In genomic region chr1:182142621-182143020, GRCh38 we compare ENCODE assay signal across 20 cellular contexts.
DNase-seq lines count a peak whose midpoint lies in the region; ATAC-seq, FAIRE-seq and TF ChIP-seq lines count a peak whose summit lies in the region.
"Had no signal": no experiment of that assay in that cellular context is flagged by ENCODE, and none has a peak within 500 bp of the region (broad histone marks: within the 10 kb centered on the region; RNA-seq: fewer than 3 reads in every experiment).

No MANE protein-coding gene starts in this region.

- H4K5ac ChIP-seq in H1 (ENCODE audit: insufficient read length, low read depth, low read length), result no peak overlapping the region

- POLR2A ChIA-PET in MCF 10A (lab: Yijun Ruan, JAX) (interaction anchor here (0.7 to 9.7 kb wide), 24 partner anchors 10 to 447 kb away, joined by 3 to 321 read pairs (median 11); partner anchors contain the start of gene RNASEL), H1 (lab: Charles Lee; ENCODE audit: partially characterized antibody) (interaction anchor here (0.8 to 2.5 kb wide), 4 partner anchors 58 to 253 kb away, joined by 4 to 17 read pairs (median 7); partner anchors contain the start of gene GLUL)

- H3K4me3 Mint-ChIP-seq in MCF 10A (ENCODE audit: unreplicated experiment), result no peak overlapping the region
- H3K4me3 Mint-ChIP-seq: activated B cell treated with CpG ODN at 0.5 μM for 24 hours; activated CD4-positive, alpha-beta T cell treated with anti-CD3 and anti-CD28 coated beads, Interleukin-2, amount 10 ng/mL, durations not matched to agents 7 days and 5 days; activated naive CD4-positive, alpha-beta T cell treated with anti-CD3 and anti-CD28 coated beads, Interleukin-2, amount 50 U/mL, for 24 hours; HFFc6; mesothelial cell of epicardium; naive B cell had no signal

- BruUV-seq in MCF 10A (replicated peaks; lab: Mats Ljungman, UMichigan) (no TSS peak), mammary epithelial cell (replicated peaks; lab: Mats Ljungman, UMichigan) (no TSS peak)

- 100% methylated on average over 1 of the region's 4 CpGs for WGBS in mammary epithelial cell (ENCODE audit: low coverage, missing lambda C conversion rate)
- WGBS in H1 (ENCODE audit: extremely low coverage in 1 of 2, insufficient coverage in 1 of 2, insufficient read length in 1 of 2, insufficient replicate concordance in 2 of 2, low coverage in 1 of 2, low lambda C conversion rate in 2 of 2, missing lambda C conversion rate in 1 of 2), 2 experiments, result 62% methylated on average over 4 of the region's 4 CpGs; no CpG with 5 or more reads in 1 of the 2 experiments
- WGBS in ovary, 3 donors, result 79 to 89% (median 80%) methylated on average over 4 of the region's 4 CpGs

- H3K4me2 ChIP-seq in mammary epithelial cell (ENCODE audit: insufficient read depth, low read depth, low read length) (no peak overlapping the region), H1 (ENCODE audit: insufficient read depth in 1 of 2, low read depth in 2 of 2, low read length in 2 of 2) (no peak overlapping the region)
- H3K4me2 ChIP-seq: smooth muscle cell had no signal

- H3K79me2 ChIP-seq in mammary epithelial cell (ENCODE audit: insufficient read depth, low read length) (no peaks in the 10 kb centered on the region), H1 (ENCODE audit: control insufficient read depth in 1 of 2, insufficient read depth in 2 of 2, low read length in 2 of 2) (no peaks in the 10 kb centered on the region)

- no peak for TF ChIP-seq RAD21 in H1 (IDR thresholded peaks at IDR 0.05 in 1 of 2, conservative IDR thresholded peaks at IDR 0.05 in 1 of 2; ENCODE audit: low read depth in 2 of 2, low read length in 2 of 2)

- H3K27ac Mint-ChIP-seq in MCF 10A (ENCODE audit: low read depth, unreplicated experiment), result peak overlapping the region; percentile 97
- H3K27ac Mint-ChIP-seq: activated B cell treated with CpG ODN at 0.5 μM for 24 hours; activated naive CD4-positive, alpha-beta T cell treated with anti-CD3 and anti-CD28 coated beads, Interleukin-2, amount 50 U/mL, for 24 hours had no signal

- DNase-seq in MCF 10A (ENCODE audit: unreplicated experiment), result no peak
- DNase-seq in mammary epithelial cell, result no peak
- DNase-seq in H1 (ENCODE audit: low read depth in 1 of 2, low spot score in 2 of 2), result no peak
- DNase-seq in ovary, result no peak
- no peak for DNase-seq in vagina (ENCODE audit: extremely low spot score in 2 of 2)
- DNase-seq in stimulated activated CD8-positive, alpha-beta memory T cell treated with anti-CD3 and anti-CD28 coated beads, Interleukin-4, amount 100 ng/mL, for 48 hours, result no peak
- no peak for DNase-seq in GM19239 (ENCODE audit: insufficient read length, low spot score)

- ATAC-seq in HG03439 (IDR thresholded peaks at IDR 0.05; ENCODE audit: unreplicated experiment), result no peak

- TF ChIP-seq EP300 in H1 (IDR thresholded peaks at IDR 0.05; ENCODE audit: borderline replicate concordance in 1 of 2, low read depth in 2 of 2, low read length in 2 of 2) (no peak), ovary (IDR thresholded peaks at IDR 0.05) (no peak)

- TF ChIP-seq CTCF in MCF 10A (IDR thresholded peaks at IDR 0.05; ENCODE audit: unreplicated experiment) (no peak), mammary epithelial cell (conservative IDR thresholded peaks at IDR 0.05 in 1 of 2, IDR thresholded peaks at IDR 0.05 in 1 of 2; ENCODE audit: extremely low read depth in 1 of 2, insufficient read depth in 1 of 2, low read depth in 1 of 2, low read length in 2 of 2) (no peak), H1 (IDR thresholded peaks at IDR 0.05; ENCODE audit: control extremely low read depth in 1 of 3, insufficient read depth in 1 of 3, low read depth in 1 of 3, low read length in 3 of 3) (no peak), ovary (IDR thresholded peaks at IDR 0.05) (no peak), vagina (IDR thresholded peaks at IDR 0.05) (no peak)

- CTCF ChIA-PET in MCF 10A (lab: Yijun Ruan, JAX), result interaction anchor here (0.6 to 11.8 kb wide), 59 partner anchors 10 to 887 kb away, joined by 3 to 353 read pairs (median 7); partner anchors contain the start of genes GLUL, RNASEL and TEDDM1
- CTCF ChIA-PET in mammary epithelial cell (lab: Charles Lee; ENCODE audit: low non-redundant PET), result interaction anchor here (0.6 to 3.1 kb wide), 7 partner anchors 48 to 262 kb away, joined by 3 to 38 read pairs (median 8); no protein-coding TSS in a partner anchor
- CTCF ChIA-PET in H1 (lab: Charles Lee; ENCODE audit: partially characterized antibody), result interaction anchor here (0.5 to 7.9 kb wide), 51 partner anchors 10 to 1303 kb away, joined by 3 to 107 read pairs (median 5); partner anchors contain the start of gene TEDDM1

- no peak overlapping the region for H3K56ac ChIP-seq in H1 (replicated peaks; ENCODE audit: insufficient read length, low read depth, low read length)

- H3K27ac ChIP-seq in mammary epithelial cell (ENCODE audit: insufficient read depth, low read depth, low read length), result no peak overlapping the region
- no peak overlapping the region for H3K27ac ChIP-seq in H1 (ENCODE audit: low read depth, low read length)
- H3K27ac ChIP-seq in ovary, result peak overlapping the region; percentile 32 to 91
- peak overlapping the region; percentile 96 for H3K27ac ChIP-seq in vagina
- H3K27ac ChIP-seq: 22Rv1, C4-2B had no signal

- H2BK5ac ChIP-seq in H1 (ENCODE audit: low read depth, low read length), result no peak overlapping the region

- H3K4ac ChIP-seq in H1 (replicated peaks; ENCODE audit: insufficient read length, low read depth, low read length), result no peak overlapping the region

- H3K36me3 ChIP-seq in mammary epithelial cell (ENCODE audit: insufficient read depth, low read length) (no peaks in the 10 kb centered on the region), H1 (ENCODE audit: control insufficient read depth in 2 of 4, insufficient read depth in 4 of 4, low read length in 3 of 4) (no peaks in the 10 kb centered on the region), ovary (no peaks in the 10 kb centered on the region), vagina (no peaks in the 10 kb centered on the region)
- H3K36me3 ChIP-seq: colonic mucosa, pancreas, tibial artery had no signal

- H3K9me3 Mint-ChIP-seq in MCF 10A (ENCODE audit: unreplicated experiment), result no peaks in the 10 kb centered on the region
- H3K9me3 Mint-ChIP-seq: activated B cell treated with CpG ODN at 0.5 μM for 24 hours; activated CD4-positive, alpha-beta T cell treated with anti-CD3 and anti-CD28 coated beads, Interleukin-2, amount 10 ng/mL, durations not matched to agents 7 days and 5 days; activated naive CD4-positive, alpha-beta T cell treated with anti-CD3 and anti-CD28 coated beads, Interleukin-2, amount 50 U/mL, for 24 hours; HFFc6; mesothelial cell of epicardium; naive B cell had no signal

- H3K36me3 Mint-ChIP-seq in MCF 10A (ENCODE audit: insufficient read depth, unreplicated experiment), result no peaks in the 10 kb centered on the region
- H3K36me3 Mint-ChIP-seq: activated naive CD4-positive, alpha-beta T cell treated with anti-CD3 and anti-CD28 coated beads, Interleukin-2, amount 50 U/mL, for 24 hours; mesothelial cell of epicardium; naive B cell had no signal

- H2BK12ac ChIP-seq in H1 (ENCODE audit: low read depth, low read length), result no peak overlapping the region

- 0 out of 2 replicates have a peak overlapping the region, but pooled peaks have one; percentile 25 for H2AK5ac ChIP-seq in H1 (ENCODE audit: low read depth, low read length)

- no peak overlapping the region for H3K14ac ChIP-seq in H1 (ENCODE audit: insufficient read length)

- in situ Hi-C loops in mammary epithelial cell (cut with MboI; ENCODE audit: low sequenced_read_pairs in 2 of 2), result loop anchor here (5.0 to 10.0 kb wide), 2 partner anchors 58 to 255 kb away; no protein-coding TSS in a partner anchor

- no peak overlapping the region for H3K4me3 ChIP-seq in mammary epithelial cell (replicated peaks in 1 of 3; ENCODE audit: insufficient read depth in 1 of 3, low read depth in 2 of 3, low read length in 3 of 3)
- H3K4me3 ChIP-seq in H1 (ENCODE audit: extremely low read depth in 1 of 4, insufficient read depth in 2 of 4, low read depth in 3 of 4, low read length in 4 of 4), result no peak overlapping the region
- no peak overlapping the region for H3K4me3 ChIP-seq in ovary
- no peak overlapping the region for H3K4me3 ChIP-seq in vagina
- H3K4me3 ChIP-seq: colonic mucosa, pancreas, smooth muscle cell, tibial artery had no signal

- H2BK120ac ChIP-seq in H1 (replicated peaks; ENCODE audit: low read depth, low read length), result no peak overlapping the region

- H3K79me1 ChIP-seq in H1 (ENCODE audit: low read depth, low read length), result no peaks in the 10 kb centered on the region

- TF ChIP-seq POLR2A in H1 (IDR thresholded peaks at IDR 0.05; ENCODE audit: control extremely low read depth in 1 of 2, low read depth in 2 of 2, low read length in 2 of 2) (no peak), ovary (IDR thresholded peaks at IDR 0.05) (no peak), vagina (IDR thresholded peaks at IDR 0.05) (no peak)

- H3K9me3 ChIP-seq in mammary epithelial cell (replicated peaks; ENCODE audit: insufficient read depth, low read length) (no peaks in the 10 kb centered on the region), H1 (ENCODE audit: insufficient read depth in 2 of 2, low read depth in 1 of 2, low read length in 1 of 2) (no peaks in the 10 kb centered on the region), ovary (no peaks in the 10 kb centered on the region), vagina (no peaks in the 10 kb centered on the region)
- H3K9me3 ChIP-seq: colonic mucosa, pancreas, tibial artery had no signal

- intact Hi-C loops in MCF 10A (cut with micrococcal nuclease), result loop anchor here (1.0 to 2.0 kb wide), 7 partner anchors 56 to 453 kb away; partner anchors contain the start of gene GLUL
- intact Hi-C loops in mammary epithelial cell (cut with micrococcal nuclease), result loop anchor here (1.0 kb wide), 5 partner anchors 56 to 254 kb away; partner anchors contain the start of gene GLUL
- intact Hi-C loops in ovary (cut with DNase I), result loop anchor here in 3 of 4 donors (5.0 to 10.0 kb wide), 4 partner anchors 62 to 255 kb away; no protein-coding TSS in a partner anchor
- intact Hi-C loops in vagina (cut with DNase I), result loop anchor here (5.0 to 10.0 kb wide), 2 partner anchors 65 to 162 kb away; no protein-coding TSS in a partner anchor

- no peak overlapping the region for H2BK20ac ChIP-seq in H1 (ENCODE audit: low read length)

- peak overlapping the region; percentile 48; the same call in 1 of the 2 replicates for H2BK15ac ChIP-seq in H1 (ENCODE audit: low read length)

- H3K23me2 ChIP-seq in H1 (ENCODE audit: low read depth, low read length), result no peaks in the 10 kb centered on the region; the same call in 1 of the 2 replicates

- no peaks in the 10 kb centered on the region for H3K27me3 ChIP-seq in mammary epithelial cell (ENCODE audit: insufficient read depth, low read length)
- no peaks in the 10 kb centered on the region for H3K27me3 ChIP-seq in H1 (replicated peaks in 1 of 4; ENCODE audit: control insufficient read depth in 3 of 4, extremely low read depth in 1 of 4, insufficient read depth in 3 of 4, low read length in 3 of 4)
- no peaks in the 10 kb centered on the region for H3K27me3 ChIP-seq in ovary
- no peaks in the 10 kb centered on the region for H3K27me3 ChIP-seq in vagina
- H3K27me3 ChIP-seq: colonic mucosa, pancreas, tibial artery had no signal

- H2AFZ ChIP-seq in mammary epithelial cell (ENCODE audit: low read depth, low read length), result no peak overlapping the region
- peak overlapping the region; percentile 37; the same call in 1 of the 2 replicates for H2AFZ ChIP-seq in H1 (ENCODE audit: low read length)

- H4K8ac ChIP-seq in H1 (ENCODE audit: extremely low read depth, insufficient read depth, low read length), result no peak overlapping the region

- H3K23ac ChIP-seq in H1 (ENCODE audit: insufficient read length), result no peak overlapping the region

- no peaks in the 10 kb centered on the region for H3K27me3 Mint-ChIP-seq in MCF 10A (ENCODE audit: insufficient read depth, unreplicated experiment)

- FAIRE-seq in H1 (lab: Jason Lieb, UNC) (no peak), GM19239 (lab: Jason Lieb, UNC) (no peak)
- FAIRE-seq: pancreas had no signal

- no peak overlapping the region for H3K18ac ChIP-seq in H1 (ENCODE audit: extremely low read depth, low read length)

- H3K4me1 ChIP-seq in mammary epithelial cell (ENCODE audit: insufficient read depth, low read length), result peaks cover 38% of the 10 kb centered on the region
- H3K4me1 ChIP-seq in H1 (replicated peaks in 1 of 4; ENCODE audit: control insufficient read depth in 3 of 4, insufficient read depth in 4 of 4, low read length in 3 of 4), result peaks cover 1 to 8% (median 6%) of the 10 kb centered on the region in 4 experiments; a peak in 6 of 7 replicates
- H3K4me1 ChIP-seq in ovary (ENCODE audit: insufficient read depth), result peaks cover 20% of the 10 kb centered on the region
- peaks cover 66% of the 10 kb centered on the region for H3K4me1 ChIP-seq in vagina

- peak overlapping the region; percentile 27 for H4K91ac ChIP-seq in H1 (replicated peaks; ENCODE audit: insufficient read length, low read length)

- peaks cover 53% of the 10 kb centered on the region for H3K4me1 Mint-ChIP-seq in MCF 10A (ENCODE audit: insufficient read depth, unreplicated experiment)
- H3K4me1 Mint-ChIP-seq: activated B cell treated with CpG ODN at 0.5 μM for 24 hours had no signal

- dilution Hi-C loops in mammary epithelial cell (cut with HindIII; ENCODE audit: low sequenced_read_pairs), result loop anchor here (10.0 kb wide), 1 partner anchor 58 kb away; no protein-coding TSS in a partner anchor

- H4K20me1 ChIP-seq in mammary epithelial cell (ENCODE audit: insufficient read depth, low read length) (no peaks in the 10 kb centered on the region), H1 (replicated peaks in 1 of 2; ENCODE audit: control insufficient read depth in 1 of 2, insufficient read depth in 2 of 2, low read length in 2 of 2) (no peaks in the 10 kb centered on the region)

- H3K9ac ChIP-seq in mammary epithelial cell (ENCODE audit: insufficient read depth, low read length) (no peak overlapping the region), H1 (replicated peaks in 1 of 4; ENCODE audit: extremely low read depth in 1 of 4, low read depth in 3 of 4, low read length in 3 of 4) (no peak overlapping the region)

Comparison
In these comparisons a context has a peak if more than half of its experiments do, and no peak if none do; other contexts are left out.
1. H3K27ac ChIP-seq: peak in ovary (2 of 2) and vagina (single experiment); none in mammary epithelial cell (single experiment) and H1 (single experiment).